1 cellular context compared by ENCODE assay signal in genomic region chr17:55168970-55169687, GRCh38.
TF ChIP-seq lines count a peak whose summit lies in the region.

No MANE protein-coding gene starts in this region.

TF ChIP-seq in A549, 52 proteins besides CTCF, POLR2A, EP300 and RAD21 (continued from another document):
- TF ChIP-seq, protein P1, sequence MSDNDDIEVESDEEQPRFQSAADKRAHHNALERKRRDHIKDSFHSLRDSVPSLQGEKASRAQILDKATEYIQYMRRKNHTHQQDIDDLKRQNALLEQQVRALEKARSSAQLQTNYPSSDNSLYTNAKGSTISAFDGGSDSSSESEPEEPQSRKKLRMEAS (IDR thresholded peaks at IDR 0.05), result no peak
TF ChIP-seq in A549: peak in this region for 0.
